ENCODE assay signal across 1 cellular context in the genomic region with DNA sequence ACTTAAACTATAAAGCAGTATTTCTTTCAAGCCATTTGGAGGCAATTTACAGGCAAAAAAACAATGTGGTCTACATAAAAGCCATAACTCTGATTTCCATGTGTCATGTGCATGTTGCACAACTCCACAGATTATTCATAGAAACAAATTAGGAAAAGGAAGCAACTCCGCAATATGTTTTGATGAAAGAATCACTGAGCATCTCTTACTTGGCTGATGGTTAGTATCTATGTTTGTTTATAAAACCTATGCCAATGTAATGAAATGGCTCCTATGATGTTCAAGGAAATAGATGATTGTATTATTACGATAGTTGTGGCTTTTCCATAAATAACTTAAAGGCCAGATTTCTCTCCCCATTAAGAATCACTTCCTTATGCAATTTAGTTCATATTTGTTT.
TF ChIP-seq lines count a peak whose summit lies in the region.

No MANE protein-coding gene starts in this region.

TF ChIP-seq in GM23338, 12 proteins besides CTCF, POLR2A, EP300 and RAD21:
- TF ChIP-seq ZNF462 (CRISPR knock-in tag; IDR thresholded peaks at IDR 0.05) = no peak
- TF ChIP-seq NANOG (IDR thresholded peaks at IDR 0.05; ENCODE audit: borderline replicate concordance) = no peak
- no peak for TF ChIP-seq EZH2 (IDR thresholded peaks at IDR 0.05; ENCODE audit: low read depth, unreplicated experiment)
- no peak for TF ChIP-seq STAT1 (IDR thresholded peaks at IDR 0.05; ENCODE audit: unreplicated experiment)
- no peak for TF ChIP-seq ZNF331 (CRISPR knock-in tag; IDR thresholded peaks at IDR 0.05; ENCODE audit: low read depth)
- TF ChIP-seq, protein P1, sequence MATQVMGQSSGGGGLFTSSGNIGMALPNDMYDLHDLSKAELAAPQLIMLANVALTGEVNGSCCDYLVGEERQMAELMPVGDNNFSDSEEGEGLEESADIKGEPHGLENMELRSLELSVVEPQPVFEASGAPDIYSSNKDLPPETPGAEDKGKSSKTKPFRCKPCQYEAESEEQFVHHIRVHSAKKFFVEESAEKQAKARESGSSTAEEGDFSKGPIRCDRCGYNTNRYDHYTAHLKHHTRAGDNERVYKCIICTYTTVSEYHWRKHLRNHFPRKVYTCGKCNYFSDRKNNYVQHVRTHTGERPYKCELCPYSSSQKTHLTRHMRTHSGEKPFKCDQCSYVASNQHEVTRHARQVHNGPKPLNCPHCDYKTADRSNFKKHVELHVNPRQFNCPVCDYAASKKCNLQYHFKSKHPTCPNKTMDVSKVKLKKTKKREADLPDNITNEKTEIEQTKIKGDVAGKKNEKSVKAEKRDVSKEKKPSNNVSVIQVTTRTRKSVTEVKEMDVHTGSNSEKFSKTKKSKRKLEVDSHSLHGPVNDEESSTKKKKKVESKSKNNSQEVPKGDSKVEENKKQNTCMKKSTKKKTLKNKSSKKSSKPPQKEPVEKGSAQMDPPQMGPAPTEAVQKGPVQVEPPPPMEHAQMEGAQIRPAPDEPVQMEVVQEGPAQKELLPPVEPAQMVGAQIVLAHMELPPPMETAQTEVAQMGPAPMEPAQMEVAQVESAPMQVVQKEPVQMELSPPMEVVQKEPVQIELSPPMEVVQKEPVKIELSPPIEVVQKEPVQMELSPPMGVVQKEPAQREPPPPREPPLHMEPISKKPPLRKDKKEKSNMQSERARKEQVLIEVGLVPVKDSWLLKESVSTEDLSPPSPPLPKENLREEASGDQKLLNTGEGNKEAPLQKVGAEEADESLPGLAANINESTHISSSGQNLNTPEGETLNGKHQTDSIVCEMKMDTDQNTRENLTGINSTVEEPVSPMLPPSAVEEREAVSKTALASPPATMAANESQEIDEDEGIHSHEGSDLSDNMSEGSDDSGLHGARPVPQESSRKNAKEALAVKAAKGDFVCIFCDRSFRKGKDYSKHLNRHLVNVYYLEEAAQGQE (IDR thresholded peaks at IDR 0.05; ENCODE audit: unreplicated experiment) = no peak
- no peak for TF ChIP-seq ZNF114 (CRISPR knock-in tag; IDR thresholded peaks at IDR 0.05)
- TF ChIP-seq POLR2AphosphoS5 (IDR thresholded peaks at IDR 0.05; ENCODE audit: low read depth) = no peak
- TF ChIP-seq, protein P2, sequence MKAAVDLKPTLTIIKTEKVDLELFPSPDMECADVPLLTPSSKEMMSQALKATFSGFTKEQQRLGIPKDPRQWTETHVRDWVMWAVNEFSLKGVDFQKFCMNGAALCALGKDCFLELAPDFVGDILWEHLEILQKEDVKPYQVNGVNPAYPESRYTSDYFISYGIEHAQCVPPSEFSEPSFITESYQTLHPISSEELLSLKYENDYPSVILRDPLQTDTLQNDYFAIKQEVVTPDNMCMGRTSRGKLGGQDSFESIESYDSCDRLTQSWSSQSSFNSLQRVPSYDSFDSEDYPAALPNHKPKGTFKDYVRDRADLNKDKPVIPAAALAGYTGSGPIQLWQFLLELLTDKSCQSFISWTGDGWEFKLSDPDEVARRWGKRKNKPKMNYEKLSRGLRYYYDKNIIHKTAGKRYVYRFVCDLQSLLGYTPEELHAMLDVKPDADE (IDR thresholded peaks at IDR 0.05) = no peak
- no peak for TF ChIP-seq CREB1 (CRISPR knock-in tag; IDR thresholded peaks at IDR 0.05; ENCODE audit: low read depth)
- TF ChIP-seq JUNB (IDR thresholded peaks at IDR 0.05; ENCODE audit: unreplicated experiment) = no peak
- TF ChIP-seq EZH2phosphoT487 (IDR thresholded peaks at IDR 0.05; ENCODE audit: unreplicated experiment) = no peak
